Comparison of ENCODE assay signal across 22 cellular contexts in genomic region chr2:66217039-66217438, GRCh38.
DNase-seq lines count a peak whose midpoint lies in the region; ATAC-seq, FAIRE-seq and TF ChIP-seq lines count a peak whose summit lies in the region.
"Had no signal": no experiment of that assay in that cellular context is flagged by ENCODE, and none has a peak within 500 bp of the region (broad histone marks: within the 10 kb centered on the region; RNA-seq: fewer than 3 reads in every experiment).

No MANE protein-coding gene starts in this region.

- H4K91ac ChIP-seq in H1 (replicated peaks; ENCODE audit: insufficient read length, low read length) (no peak overlapping the region), neuronal stem cell (ENCODE audit: low read depth, low read length, poor library complexity) (no peak overlapping the region)

- TF ChIP-seq EP300 in H1 (IDR thresholded peaks at IDR 0.05; ENCODE audit: borderline replicate concordance in 1 of 2, low read depth in 2 of 2, low read length in 2 of 2), result no peak

- H2AK5ac ChIP-seq in H1 (ENCODE audit: low read depth, low read length), result no peak overlapping the region
- H2AK5ac ChIP-seq in neuronal stem cell (ENCODE audit: low read depth, low read length), result no peak overlapping the region

- H2BK120ac ChIP-seq in H1 (replicated peaks; ENCODE audit: low read depth, low read length) (no peak overlapping the region), neuronal stem cell (ENCODE audit: low read depth, low read length) (no peak overlapping the region)

- POLR2A ChIA-PET in H1 (lab: Charles Lee; ENCODE audit: partially characterized antibody), result no interaction called here

- H3K14ac ChIP-seq in H1 (ENCODE audit: insufficient read length) (no peak overlapping the region), neuronal stem cell (ENCODE audit: low read length) (no peak overlapping the region)

- H3K23ac ChIP-seq in H1 (ENCODE audit: insufficient read length) (no peak overlapping the region), neuronal stem cell (ENCODE audit: low read depth, low read length, poor library complexity) (no peak overlapping the region)

- DNase-seq in H1 (ENCODE audit: low read depth in 1 of 2, low spot score in 2 of 2) (no peak), left lobe of liver (ENCODE audit: low spot score) (no peak), right lobe of liver (no peak), neuronal stem cell (ENCODE audit: low spot score) (no peak), inferior parietal cortex (ENCODE audit: extremely low spot score) (no peak), NCI-H2107 (lab: John Stamatoyannopoulos, UW) (no peak)
- DNase-seq: Caco-2; CD4-positive, CD25-positive, alpha-beta regulatory T cell; CD8-positive, alpha-beta T cell; DMS153; DMS79; EL; GDM1; GOT3; H7; HCEC 1CT had no signal

- H3K9me3 ChIP-seq in H1 (ENCODE audit: insufficient read depth in 2 of 2, low read depth in 1 of 2, low read length in 1 of 2) (no peaks in the 10 kb centered on the region), right lobe of liver (no peaks in the 10 kb centered on the region), neuronal stem cell (replicated peaks in 1 of 2; ENCODE audit: control insufficient read depth in 2 of 2, insufficient read depth in 1 of 2, low read depth in 1 of 2, low read length in 2 of 2) (no peaks in the 10 kb centered on the region)
- H3K9me3 ChIP-seq: BLaER1, Caco-2 had no signal

- H3K4ac ChIP-seq in H1 (replicated peaks; ENCODE audit: insufficient read length, low read depth, low read length), result no peak overlapping the region
- H3K4ac ChIP-seq in neuronal stem cell (ENCODE audit: low read length), result no peak overlapping the region

- H3K18ac ChIP-seq in H1 (ENCODE audit: extremely low read depth, low read length) (no peak overlapping the region), neuronal stem cell (ENCODE audit: low read length) (no peak overlapping the region)

- H3K56ac ChIP-seq in H1 (replicated peaks; ENCODE audit: insufficient read length, low read depth, low read length), result no peak overlapping the region

- H3K79me1 ChIP-seq in H1 (ENCODE audit: low read depth, low read length) (no peaks in the 10 kb centered on the region), neuronal stem cell (ENCODE audit: low read depth, low read length) (no peaks in the 10 kb centered on the region)

- peak; percentile 25 for ATAC-seq in left lobe of liver
- peak; percentile 41 to 63 (median 48) for ATAC-seq in right lobe of liver
- no peak for ATAC-seq in HG03342 (IDR thresholded peaks at IDR 0.05; ENCODE audit: unreplicated experiment)
- ATAC-seq: CD8-positive, alpha-beta T cell; GM12878 had no signal

- CTCF ChIA-PET in H1 (lab: Charles Lee; ENCODE audit: partially characterized antibody), result no interaction called here

- TF ChIP-seq RAD21 in H1 (IDR thresholded peaks at IDR 0.05 in 1 of 2, conservative IDR thresholded peaks at IDR 0.05 in 1 of 2; ENCODE audit: low read depth in 2 of 2, low read length in 2 of 2), result no peak

- intact Hi-C loops in right lobe of liver (cut with DNase I), result no loop called here

- no peaks in the 10 kb centered on the region for H4K20me1 ChIP-seq in H1 (replicated peaks in 1 of 2; ENCODE audit: control insufficient read depth in 1 of 2, insufficient read depth in 2 of 2, low read length in 2 of 2)
- H4K20me1 ChIP-seq: BLaER1 had no signal

- H2AFZ ChIP-seq in H1 (ENCODE audit: low read length) (peak overlapping the region; percentile 53; the same call in 1 of the 2 replicates), neuronal stem cell (ENCODE audit: low read length) (peak overlapping the region; percentile 53)

- TF ChIP-seq POLR2A in H1 (IDR thresholded peaks at IDR 0.05; ENCODE audit: control extremely low read depth in 1 of 2, low read depth in 2 of 2, low read length in 2 of 2), result no peak
- no peak for TF ChIP-seq POLR2A in right lobe of liver (IDR thresholded peaks at IDR 0.05)

- H2BK15ac ChIP-seq in H1 (ENCODE audit: low read length) (no peak overlapping the region), neuronal stem cell (ENCODE audit: low read length) (no peak overlapping the region)

- FAIRE-seq in H1 (lab: Jason Lieb, UNC), result no peak
- FAIRE-seq: A204.1, GM12878 had no signal

- no peak overlapping the region for H4K5ac ChIP-seq in H1 (ENCODE audit: insufficient read length, low read depth, low read length)

- H3K27ac ChIP-seq in H1 (ENCODE audit: low read depth, low read length), result no peak overlapping the region
- H3K27ac ChIP-seq in right lobe of liver, result no peak overlapping the region
- H3K27ac ChIP-seq in neuronal stem cell (replicated peaks; ENCODE audit: low read length), result no peak overlapping the region
- H3K27ac ChIP-seq: 22Rv1, BLaER1, C4-2B had no signal

- H2BK12ac ChIP-seq in H1 (ENCODE audit: low read depth, low read length), result no peak overlapping the region
- H2BK12ac ChIP-seq in neuronal stem cell (ENCODE audit: low read length), result no peak overlapping the region

- H2BK5ac ChIP-seq in H1 (ENCODE audit: low read depth, low read length) (no peak overlapping the region), neuronal stem cell (ENCODE audit: low read length) (no peak overlapping the region)

- peaks cover 2% of the 10 kb centered on the region; the same call in 1 of the 2 replicates for H3K23me2 ChIP-seq in H1 (ENCODE audit: low read depth, low read length)

- no peak overlapping the region for H4K8ac ChIP-seq in H1 (ENCODE audit: extremely low read depth, insufficient read depth, low read length)
- no peak overlapping the region for H4K8ac ChIP-seq in neuronal stem cell (ENCODE audit: low read depth, low read length)

- H3K9ac ChIP-seq in H1 (replicated peaks in 1 of 4; ENCODE audit: extremely low read depth in 1 of 4, low read depth in 3 of 4, low read length in 3 of 4), result no peak overlapping the region
- no peak overlapping the region for H3K9ac ChIP-seq in neuronal stem cell (ENCODE audit: low read depth, low read length, poor library complexity)
- H3K9ac ChIP-seq: BLaER1 had no signal

- no peaks in the 10 kb centered on the region for H3K36me3 ChIP-seq in H1 (ENCODE audit: control insufficient read depth in 2 of 4, insufficient read depth in 4 of 4, low read length in 3 of 4)
- no peaks in the 10 kb centered on the region for H3K36me3 ChIP-seq in right lobe of liver
- H3K36me3 ChIP-seq in neuronal stem cell (replicated peaks in 1 of 2; ENCODE audit: control insufficient read depth in 2 of 2, insufficient read depth in 2 of 2, low read length in 2 of 2), result no peaks in the 10 kb centered on the region
- H3K36me3 ChIP-seq: BLaER1 had no signal

- no peak overlapping the region for H3K4me3 ChIP-seq in H1 (ENCODE audit: extremely low read depth in 1 of 4, insufficient read depth in 2 of 4, low read depth in 3 of 4, low read length in 4 of 4)
- no peak overlapping the region for H3K4me3 ChIP-seq in right lobe of liver
- H3K4me3 ChIP-seq in neuronal stem cell (ENCODE audit: low read length in 2 of 2), result no peak overlapping the region
- H3K4me3 ChIP-seq: BLaER1, GM12878 had no signal

- no peak overlapping the region for H2BK20ac ChIP-seq in H1 (ENCODE audit: low read length)

- H3K79me2 ChIP-seq in H1 (ENCODE audit: control insufficient read depth in 1 of 2, insufficient read depth in 2 of 2, low read length in 2 of 2), result no peaks in the 10 kb centered on the region

- TF ChIP-seq CTCF in H1 (IDR thresholded peaks at IDR 0.05; ENCODE audit: control extremely low read depth in 1 of 3, insufficient read depth in 1 of 3, low read depth in 1 of 3, low read length in 3 of 3), result no peak
- TF ChIP-seq CTCF in right lobe of liver (IDR thresholded peaks at IDR 0.05), result no peak

- no peaks in the 10 kb centered on the region for H3K4me1 ChIP-seq in H1 (replicated peaks in 1 of 4; ENCODE audit: control insufficient read depth in 3 of 4, insufficient read depth in 4 of 4, low read length in 3 of 4)
- H3K4me1 ChIP-seq in right lobe of liver, result peaks cover 0 to 7% (median 0%) of the 10 kb centered on the region in 4 donors
- no peaks in the 10 kb centered on the region for H3K4me1 ChIP-seq in neuronal stem cell (ENCODE audit: control insufficient read depth in 2 of 2, insufficient read depth in 1 of 2, low read depth in 1 of 2, low read length in 2 of 2)
- H3K4me1 ChIP-seq: BLaER1, Caco-2 had no signal

- H3K27me3 ChIP-seq in H1 (replicated peaks in 1 of 4; ENCODE audit: control insufficient read depth in 3 of 4, extremely low read depth in 1 of 4, insufficient read depth in 3 of 4, low read length in 3 of 4) (no peaks in the 10 kb centered on the region), right lobe of liver (no peaks in the 10 kb centered on the region), neuronal stem cell (ENCODE audit: control insufficient read depth in 3 of 3, insufficient read depth in 3 of 3, low read depth in 1 of 3, low read length in 3 of 3) (no peaks in the 10 kb centered on the region)
- H3K27me3 ChIP-seq: BLaER1 had no signal

- H3K4me2 ChIP-seq in H1 (ENCODE audit: insufficient read depth in 1 of 2, low read depth in 2 of 2, low read length in 2 of 2) (no peak overlapping the region), neuronal stem cell (ENCODE audit: insufficient read depth, low read length, poor library complexity, severe bottlenecking) (no peak overlapping the region)
- H3K4me2 ChIP-seq: BLaER1 had no signal

- 87 to 100% methylated on average over 1 to 6 of the region's 6 CpGs for WGBS in H1 (ENCODE audit: extremely low coverage in 1 of 2, insufficient coverage in 1 of 2, insufficient read length in 1 of 2, insufficient replicate concordance in 2 of 2, low coverage in 1 of 2, low lambda C conversion rate in 2 of 2, missing lambda C conversion rate in 1 of 2), 2 experiments
- WGBS in right lobe of liver (ENCODE audit: insufficient coverage, low coverage, low lambda C conversion rate, missing lambda C conversion rate), result 16% methylated on average over 6 of the region's 6 CpGs
- WGBS in neuronal stem cell (ENCODE audit: extremely low coverage in 2 of 2, insufficient read length in 2 of 2, insufficient replicate concordance in 1 of 2), 2 donors, result 100% methylated on average over 1 of the region's 6 CpGs; no CpG with 5 or more reads in 1 of the 2 donors

TF ChIP-seq in H1, 55 proteins besides CTCF, POLR2A, EP300 and RAD21:
- TF ChIP-seq CBX8 (IDR thresholded peaks at IDR 0.05; ENCODE audit: borderline replicate concordance, low read depth, low read length) (no peak), RFX5 (IDR thresholded peaks at IDR 0.05; ENCODE audit: borderline replicate concordance, low read depth, low read length) (no peak), GTF2F1 (IDR thresholded peaks at IDR 0.05; ENCODE audit: borderline replicate concordance, low read depth, low read length) (no peak), SIRT6 (IDR thresholded peaks at IDR 0.05; ENCODE audit: low read length) (no peak), SUZ12 (IDR thresholded peaks at IDR 0.05; ENCODE audit: low read length) (no peak)
